Comparison of ENCODE assay signal across 1 cellular context in the genomic region with DNA sequence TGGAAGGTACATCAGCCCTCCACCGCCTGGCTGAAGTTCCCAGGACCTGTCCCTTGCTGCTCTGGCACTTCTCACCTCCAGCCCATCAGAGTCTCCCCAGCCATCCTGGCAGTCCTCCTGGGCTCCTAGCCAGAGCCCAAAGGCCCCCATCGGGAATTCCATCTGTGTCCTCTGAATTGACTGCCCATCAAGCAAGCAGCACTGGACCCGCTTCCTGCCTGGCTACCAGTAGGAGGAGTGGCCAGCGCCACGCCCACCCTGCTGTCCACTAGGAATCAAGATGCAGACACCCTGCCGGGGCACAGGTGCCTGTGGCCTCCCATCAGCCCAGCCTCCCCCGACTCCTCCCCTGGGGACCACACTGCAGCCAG.
TF ChIP-seq lines count a peak whose summit lies in the region.

No MANE protein-coding gene starts in this region.

TF ChIP-seq in SK-N-SH, 30 proteins besides CTCF, POLR2A, EP300 and RAD21 (continued from another document):
- TF ChIP-seq CHD2 (IDR thresholded peaks at IDR 0.05; ENCODE audit: low read length, partially characterized antibody): no peak
